Comparison of ENCODE assay signal across 9 cellular contexts in genomic region chr9:133199648-133200321, GRCh38. TPM values are rescaled to one million over a fixed set of nuclear protein-coding genes. Genes with fewer than 3 reads are reported as not detected.
DNase-seq lines count a peak whose midpoint lies in the region; ATAC-seq and TF ChIP-seq lines count a peak whose summit lies in the region.
"Had no signal": no experiment of that assay in that cellular context is flagged by ENCODE, and none has a peak within 500 bp of the region (broad histone marks: within the 10 kb centered on the region; RNA-seq: fewer than 3 reads in every experiment).

No MANE protein-coding gene starts in this region.

- in situ Hi-C loops in gastrocnemius medialis (cut with MboI; ENCODE audit: low sequenced_read_pairs in 4 of 4) = loop anchor here in 1 of 4 donors (25.0 kb wide), 1 partner anchor 288 kb away; the partner anchor contains the start of gene SLC2A6

- H3K4me1 ChIP-seq in gastrocnemius medialis = no peaks in the 10 kb centered on the region
- H3K4me1 ChIP-seq: right lobe of liver had no signal

- H3K4me1 Mint-ChIP-seq in CD4-positive, alpha-beta T cell (ENCODE audit: low read depth) = peaks cover 10% of the 10 kb centered on the region
- H3K4me1 Mint-ChIP-seq in activated CD4-positive, alpha-beta T cell treated with anti-CD3 and anti-CD28 coated beads, Interleukin-2, amount 10 ng/mL, durations not matched to agents 24 days and 14 days = peaks cover 3% of the 10 kb centered on the region

- no peaks in the 10 kb centered on the region for H3K9me3 ChIP-seq in CD4-positive, alpha-beta T cell (ENCODE audit: control insufficient read depth, low read length)
- H3K9me3 ChIP-seq in gastrocnemius medialis = peaks cover 0 to 7% (median 0%) of the 10 kb centered on the region in 3 donors
- H3K9me3 ChIP-seq: right lobe of liver had no signal

- peaks cover 5% of the 10 kb centered on the region for H3K27me3 Mint-ChIP-seq in CD4-positive, alpha-beta T cell
- peaks cover 19% of the 10 kb centered on the region for H3K27me3 Mint-ChIP-seq in activated CD4-positive, alpha-beta T cell treated with anti-CD3 and anti-CD28 coated beads, Interleukin-2, amount 10 ng/mL, durations not matched to agents 24 days and 14 days

- H3K36me3 Mint-ChIP-seq in CD4-positive, alpha-beta T cell (ENCODE audit: low read depth) = no peaks in the 10 kb centered on the region
- peaks cover 2% of the 10 kb centered on the region for H3K36me3 Mint-ChIP-seq in activated CD4-positive, alpha-beta T cell treated with anti-CD3 and anti-CD28 coated beads, Interleukin-2, amount 10 ng/mL, durations not matched to agents 24 days and 14 days (ENCODE audit: low read depth)

- H3K9me3 Mint-ChIP-seq in CD4-positive, alpha-beta T cell = no peaks in the 10 kb centered on the region
- H3K9me3 Mint-ChIP-seq in activated CD4-positive, alpha-beta T cell treated with anti-CD3 and anti-CD28 coated beads, Interleukin-2, amount 10 ng/mL, durations not matched to agents 24 days and 14 days = peaks cover 4% of the 10 kb centered on the region

- H3K27me3 ChIP-seq in CD4-positive, alpha-beta T cell (ENCODE audit: control insufficient read depth, insufficient read depth, low read length) = peaks cover 8% of the 10 kb centered on the region
- peaks cover 0 to 17% (median 17%) of the 10 kb centered on the region in 3 donors for H3K27me3 ChIP-seq in gastrocnemius medialis
- H3K27me3 ChIP-seq: right lobe of liver had no signal

- H3K36me3 ChIP-seq in gastrocnemius medialis = no peaks in the 10 kb centered on the region
- H3K36me3 ChIP-seq: right lobe of liver had no signal

- intact Hi-C loops in CD4-positive, alpha-beta T cell (cut with DNase I, micrococcal nuclease) = loop anchor here in 1 of 2 experiments (1.0 kb wide), 1 partner anchor 13 kb away; no protein-coding TSS in a partner anchor
- intact Hi-C loops in activated CD4-positive, alpha-beta T cell treated with anti-CD3 and anti-CD28 coated beads, Interleukin-2, amount 10 ng/mL, durations not matched to agents 24 days and 14 days (cut with micrococcal nuclease) = no loop called here
- intact Hi-C loops in gastrocnemius medialis (cut with DNase I; ENCODE audit: low total_unique reads) = no loop called here

- POLR2A ChIA-PET in CD4-positive, alpha-beta T cell (lab: Charles Lee) = interaction anchor here (1.1 kb wide), 1 partner anchor 169 kb away, joined by 3 read pairs; the partner anchor contains the start of gene GTF3C5

- peak overlapping the region; percentile 7 for H3K27ac ChIP-seq in CD4-positive, alpha-beta T cell (ENCODE audit: low read depth, low read length)
- peak overlapping the region; percentile 49 to 63 (median 55) for H3K27ac ChIP-seq in gastrocnemius medialis
- H3K27ac ChIP-seq: right lobe of liver had no signal

- H3K27ac Mint-ChIP-seq in CD4-positive, alpha-beta T cell = peak overlapping the region; percentile 58
- no peak overlapping the region for H3K27ac Mint-ChIP-seq in activated CD4-positive, alpha-beta T cell treated with anti-CD3 and anti-CD28 coated beads, Interleukin-2, amount 10 ng/mL, durations not matched to agents 24 days and 14 days

- CTCF ChIA-PET in CD4-positive, alpha-beta T cell (lab: Charles Lee) = interaction anchor here (1.3 kb wide), 2 partner anchors 14 to 39 kb away, joined by 3 read pairs; no protein-coding TSS in a partner anchor

- ATAC-seq in CD4-positive, alpha-beta T cell (ENCODE audit: poor library complexity) = peak; percentile 96
- ATAC-seq in gastrocnemius medialis (no peak), HG02678 (IDR thresholded peaks at IDR 0.05; ENCODE audit: unreplicated experiment) (no peak)

- TF ChIP-seq CTCF in CD4-positive, alpha-beta T cell (IDR thresholded peaks at IDR 0.05) = peak; percentile 58
- TF ChIP-seq CTCF in gastrocnemius medialis (IDR thresholded peaks at IDR 0.05 in 4 of 5, conservative IDR thresholded peaks at IDR 0.05 in 1 of 5) = peak in 2 of 5 experiments; percentile 10 to 37

- peak in 5 of 10 experiments; percentile 31 to 57 (median 41) for DNase-seq in CD4-positive, alpha-beta T cell
- DNase-seq in activated CD4-positive, alpha-beta T cell treated with anti-CD3 and anti-CD28 coated beads, Interleukin-2, amount 10 ng/mL, durations not matched to agents 24 days and 14 days = peak; percentile 76
- peak; percentile 28 for DNase-seq in germinal center (ENCODE audit: low spot score)
- peak in 1 of 2 donors; percentile 4 for DNase-seq in gastrocnemius medialis
- no peak for DNase-seq in SHP77 treated with DMSO at 0.1 percent for 48 hours (lab: John Stamatoyannopoulos, UW)
- no peak for DNase-seq in H4 (ENCODE audit: low spot score)
- no peak for DNase-seq in GOT3 (lab: John Stamatoyannopoulos, UW)

- H3K4me3 ChIP-seq in gastrocnemius medialis = peak overlapping the region; percentile 25 to 54 (median 39)

- H3K4me3 Mint-ChIP-seq in CD4-positive, alpha-beta T cell = peak overlapping the region; percentile 81
- peak overlapping the region; percentile 75 for H3K4me3 Mint-ChIP-seq in activated CD4-positive, alpha-beta T cell treated with anti-CD3 and anti-CD28 coated beads, Interleukin-2, amount 10 ng/mL, durations not matched to agents 24 days and 14 days

- TF ChIP-seq POLR2A in gastrocnemius medialis (IDR thresholded peaks at IDR 0.05) = no peak

RNA-seq across cellular contexts. Expression of gene OBP2B, which starts 9.3 kb away (rescaled TPM):
- not detected for total RNA-seq in CD4-positive, alpha-beta T cell
- total RNA-seq in activated CD4-positive, alpha-beta T cell treated with anti-CD3 and anti-CD28 coated beads, Interleukin-2, amount 10 ng/mL, durations not matched to agents 24 days and 14 days = not detected in 2 replicates
- not detected for total RNA-seq in gastrocnemius medialis
- total RNA-seq in H4 (2014; rRNA removed; shearing (Covaris generic)) = not detected in 2 replicates
- total RNA-seq: right lobe of liver had no signal

RNA-seq across cellular contexts. Expression of gene GBGT1, which starts 36.1 kb away (rescaled TPM):
- 1 to 10 TPM; 1.3 to 1.8 TPM for total RNA-seq in CD4-positive, alpha-beta T cell
- 6.8 and 8.2 TPM in 2 replicates for total RNA-seq in activated CD4-positive, alpha-beta T cell treated with anti-CD3 and anti-CD28 coated beads, Interleukin-2, amount 10 ng/mL, durations not matched to agents 24 days and 14 days
- 10 to 100 TPM in 1 of 4 donors, 1 to 10 TPM in 2, under 1 TPM in 1; 0.15 to 10.3 (median 5.6) TPM for total RNA-seq in gastrocnemius medialis
- total RNA-seq in H4 (2014; rRNA removed; shearing (Covaris generic)) = not detected in 2 replicates

Comparison
In these comparisons a context has a peak if more than half of its experiments do, and no peak if none do; other contexts are left out.
1. DNase-seq: peak in activated CD4-positive, alpha-beta T cell treated with anti-CD3 and anti-CD28 coated beads, Interleukin-2, amount 10 ng/mL, durations not matched to agents 24 days and 14 days (single experiment) and germinal center (single experiment); none in SHP77 treated with DMSO at 0.1 percent for 48 hours (single experiment), H4 (single experiment) and GOT3 (single experiment).